ENCODE assay signal across 18 cellular contexts in genomic region chr4:1211371-1211770, GRCh38. TPM values are rescaled to one million over a fixed set of nuclear protein-coding genes. Genes with fewer than 3 reads are reported as not detected.
DNase-seq lines count a peak whose midpoint lies in the region; ATAC-seq, FAIRE-seq and TF ChIP-seq lines count a peak whose summit lies in the region.
"Had no signal": no experiment of that assay in that cellular context is flagged by ENCODE, and none has a peak within 500 bp of the region (broad histone marks: within the 10 kb centered on the region; RNA-seq: fewer than 3 reads in every experiment).

No MANE protein-coding gene starts in this region.

- TF ChIP-seq POLR2A in body of pancreas (IDR thresholded peaks at IDR 0.05) (no peak), HepG2 (IDR thresholded peaks at IDR 0.05; ENCODE audit: insufficient read depth in 1 of 2, low read depth in 2 of 2, low read length in 2 of 2) (no peak), stomach (IDR thresholded peaks at IDR 0.05) (no peak)

- H3K9ac ChIP-seq in HepG2 (ENCODE audit: insufficient read depth, low read depth, low read length): no peak overlapping the region

- H3K9me3 ChIP-seq in body of pancreas (no peaks in the 10 kb centered on the region), HepG2 (ENCODE audit: low read length) (no peaks in the 10 kb centered on the region), stomach (no peaks in the 10 kb centered on the region), Caco-2 (no peaks in the 10 kb centered on the region)

- CTCF ChIA-PET in HepG2 (lab: Yijun Ruan, JAX; ENCODE audit: low intra/inter-chr PET ratio, low total read pairs) (no interaction called here), Caco-2 (lab: Charles Lee) (no interaction called here)

- H3K9me3 Mint-ChIP-seq in Caco-2 (ENCODE audit: unreplicated experiment): no peaks in the 10 kb centered on the region
- H3K9me3 Mint-ChIP-seq: activated T-helper 17 cell treated with anti-CD3 and anti-CD28 coated beads, Interleukin-2, amount 50 U/mL, for 72 hours had no signal

- no peaks in the 10 kb centered on the region for H3K4me1 Mint-ChIP-seq in Caco-2 (ENCODE audit: low read depth, unreplicated experiment)

- ATAC-seq in body of pancreas (no peak), HepG2 (no peak), GM21717 (IDR thresholded peaks at IDR 0.05; ENCODE audit: unreplicated experiment) (no peak)
- ATAC-seq: activated T-helper 17 cell treated with anti-CD3 and anti-CD28 coated beads, Interleukin-2, amount 50 U/mL, for 72 hours had no signal

- no peak overlapping the region for H2AFZ ChIP-seq in HepG2 (ENCODE audit: low read length)

- H3K27ac Mint-ChIP-seq in Caco-2 (ENCODE audit: unreplicated experiment): no peak overlapping the region
- H3K27ac Mint-ChIP-seq: activated T-helper 17 cell treated with anti-CD3 and anti-CD28 coated beads, Interleukin-2, amount 50 U/mL, for 72 hours had no signal

- H3K27me3 ChIP-seq in body of pancreas: no peaks in the 10 kb centered on the region
- H3K27me3 ChIP-seq in HepG2 (ENCODE audit: control insufficient read depth in 1 of 2, insufficient read depth in 2 of 2, low read length in 2 of 2): no peaks in the 10 kb centered on the region
- no peaks in the 10 kb centered on the region for H3K27me3 ChIP-seq in stomach
- no peaks in the 10 kb centered on the region for H3K27me3 ChIP-seq in Caco-2 (replicated peaks; ENCODE audit: control insufficient read depth, insufficient read depth, low read length)

- TF ChIP-seq CTCF in body of pancreas (IDR thresholded peaks at IDR 0.05) (no peak), HepG2 (CRISPR knock-in tag; IDR thresholded peaks at IDR 0.05) (no peak), stomach (IDR thresholded peaks at IDR 0.05) (no peak), Caco-2 (IDR thresholded peaks at IDR 0.05; ENCODE audit: insufficient read depth in 1 of 2, low read depth in 1 of 2, low read length in 1 of 2, severe bottlenecking in 1 of 2, unreplicated experiment in 1 of 2) (no peak)

- H3K79me2 ChIP-seq in HepG2 (ENCODE audit: insufficient read depth, low read length): no peaks in the 10 kb centered on the region

- H4K20me1 ChIP-seq in HepG2 (ENCODE audit: insufficient read depth, low read length): no peaks in the 10 kb centered on the region

- no peak for FAIRE-seq in HepG2 (lab: Jason Lieb, UNC)
- FAIRE-seq: TTC549 had no signal

- H3K36me3 Mint-ChIP-seq in Caco-2 (ENCODE audit: insufficient read depth, unreplicated experiment): peaks cover 54% of the 10 kb centered on the region

- TF ChIP-seq RAD21 in HepG2 (CRISPR knock-in tag; IDR thresholded peaks at IDR 0.05): no peak

- BruUV-seq in HepG2 (replicated peaks; lab: Mats Ljungman, UMichigan): no TSS peak
- BruUV-seq in Caco-2 (replicated peaks; lab: Mats Ljungman, UMichigan): no TSS peak

- intact Hi-C loops in body of pancreas (cut with DNase I): no loop called here
- intact Hi-C loops in HepG2 (cut with micrococcal nuclease; ENCODE audit: unreplicated experiment): no loop called here
- intact Hi-C loops in stomach (cut with DNase I; ENCODE audit: low total_unique reads): no loop called here
- intact Hi-C loops in Caco-2 (cut with micrococcal nuclease; ENCODE audit: unreplicated experiment): no loop called here

- WGBS in body of pancreas, 2 donors: 78 to 90% methylated on average over 13 of the region's 13 CpGs
- WGBS in HepG2 (ENCODE audit: low lambda C conversion rate): 97% methylated on average over 13 of the region's 13 CpGs
- 78 to 91% (median 88%) methylated on average over 13 of the region's 13 CpGs for WGBS in stomach, 5 donors

- H3K4me2 ChIP-seq in HepG2 (ENCODE audit: low read depth, low read length): no peak overlapping the region

- DNase-seq in G401 (ENCODE audit: low spot score) (peak; percentile 33), body of pancreas (peak in 1 of 4 donors; percentile 5), HepG2 (ENCODE audit: low spot score) (no peak), stomach (no peak), Caco-2 (no peak), HPDE6-E6E7 (ENCODE audit: extremely low spot score) (no peak), NCI-H524 (lab: John Stamatoyannopoulos, UW) (no peak)
- DNase-seq: activated CD4-positive, alpha-beta T cell treated with anti-CD3 and anti-CD28 coated beads for 48 hours; central memory CD4-positive, alpha-beta T cell; DND-41; NCI-H187 treated with DMSO at 0.1 percent for 48 hours; SHP77; stimulated activated CD4-positive, alpha-beta T cell treated with anti-CD3 and anti-CD28 coated beads, Interleukin-4, amount 100 ng/mL, for 4 hours had no signal

- H3K27ac ChIP-seq in body of pancreas (peak overlapping the region in 3 of 4 donors; percentile 11 to 76 (median 59)), HepG2 (ENCODE audit: extremely low read length, insufficient read depth, low read length) (no peak overlapping the region), stomach (peak overlapping the region in 3 of 5 donors; percentile 59 to 81 (median 70))

- H3K4me1 ChIP-seq in body of pancreas (peaks cover 59% of the 10 kb centered on the region), HepG2 (ENCODE audit: insufficient read depth, low read length) (peaks cover 11% of the 10 kb centered on the region; the same call in 1 of the 2 replicates), stomach (peaks cover 43 to 97% (median 67%) of the 10 kb centered on the region in 4 donors), Caco-2 (no peaks in the 10 kb centered on the region)

- H3K4me3 ChIP-seq in body of pancreas (no peak overlapping the region), HepG2 (replicated peaks in 1 of 3; ENCODE audit: insufficient read depth in 1 of 3, low read depth in 2 of 3, low read length in 3 of 3) (no peak overlapping the region), stomach (no peak overlapping the region), Caco-2 (ENCODE audit: low read depth, low read length) (no peak overlapping the region)
- H3K4me3 ChIP-seq: lung, skin epidermis had no signal

- POLR2A ChIA-PET in HepG2 (lab: Yijun Ruan, JAX): no interaction called here
- POLR2A ChIA-PET in Caco-2 (lab: Charles Lee): no interaction called here

- TF ChIP-seq EP300 in HepG2 (IDR thresholded peaks at IDR 0.05; ENCODE audit: low read depth in 2 of 2, low read length in 2 of 2): no peak
- TF ChIP-seq EP300 in HepG2 (CRISPR knock-in tag; IDR thresholded peaks at IDR 0.05; ENCODE audit: borderline replicate concordance): no peak
- TF ChIP-seq EP300 in stomach (IDR thresholded peaks at IDR 0.05): no peak

- H3K36me3 ChIP-seq in body of pancreas (replicated peaks in 1 of 2; ENCODE audit: insufficient read depth in 1 of 2, low read depth in 2 of 2): peaks cover 18% of the 10 kb centered on the region in 2 donors
- H3K36me3 ChIP-seq in HepG2 (replicated peaks in 1 of 2; ENCODE audit: control insufficient read depth in 1 of 2, insufficient read depth in 2 of 2, low read length in 2 of 2): peaks cover 7 to 30% of the 10 kb centered on the region in 2 experiments
- H3K36me3 ChIP-seq in stomach: peaks cover 41 to 63% (median 59%) of the 10 kb centered on the region in 4 donors
- peaks cover 2% of the 10 kb centered on the region; the same call in 1 of the 2 replicates for H3K36me3 ChIP-seq in Caco-2 (ENCODE audit: control insufficient read depth, insufficient read depth, low read length)

- H3K4me3 Mint-ChIP-seq in Caco-2 (ENCODE audit: unreplicated experiment): no peak overlapping the region
- H3K4me3 Mint-ChIP-seq: activated T-helper 17 cell treated with anti-CD3 and anti-CD28 coated beads, Interleukin-2, amount 50 U/mL, for 72 hours had no signal

- in situ Hi-C loops in G401 (cut with HindIII; ENCODE audit: low sequenced_read_pairs): no loop called here
- in situ Hi-C loops in HepG2 (cut with HindIII; ENCODE audit: extremely low pct_ligation_motif_present, low pct_unique_long_range_greater_than_20kb): no loop called here

- no peaks in the 10 kb centered on the region for H3K27me3 Mint-ChIP-seq in Caco-2 (ENCODE audit: insufficient read depth, unreplicated experiment)
- H3K27me3 Mint-ChIP-seq: activated T-helper 17 cell treated with anti-CD3 and anti-CD28 coated beads, Interleukin-2, amount 50 U/mL, for 72 hours had no signal

RNA-seq across cellular contexts. Expression of gene CTBP1, which starts 37.6 kb away (rescaled TPM):
- 265 and 287 TPM in 2 replicates for total RNA-seq in G401 (2014; rRNA removed; shearing (Covaris generic))
- total RNA-seq in body of pancreas: 100 to 1,000 TPM; 148 to 458 TPM
- 106 and 112 TPM in 2 replicates for total RNA-seq in HepG2 (2016; rRNA removed; fragmentation: Illumina TruSeq; extraction: Trizol)
- 119 TPM in 2 replicates for total RNA-seq in HepG2 (2016; cell fraction: cytosol; rRNA removed; fragmentation: Illumina TruSeq; extraction: Trizol; ENCODE audit: low read depth)
- 83.8 and 121 TPM in 2 replicates for total RNA-seq in HepG2 (2016; cell fraction: insoluble cytoplasmic fraction; rRNA removed; fragmentation: Illumina TruSeq; extraction: Trizol)
- total RNA-seq in HepG2 (2016; cell fraction: membrane; rRNA removed; fragmentation: Illumina TruSeq; extraction: Trizol): 133 and 173 TPM in 2 replicates
- total RNA-seq in HepG2 (2016; cell fraction: nucleus; rRNA removed; fragmentation: Illumina TruSeq; extraction: Trizol): 51.5 and 60.9 TPM in 2 replicates
- 78.5 and 123 TPM in 2 replicates for polyA plus RNA-seq in HepG2 (2011; rRNA removed)
- polyA plus RNA-seq in HepG2 (2011; cell fraction: cytosol; rRNA removed): 87.2 and 182 TPM in 2 replicates
- 489 and 636 TPM in 2 replicates for polyA plus RNA-seq in HepG2 (2011; cell fraction: nucleus; rRNA removed)
- polyA plus RNA-seq in HepG2 (2012): 69.0 and 92.6 TPM in 2 replicates
- 49.5 and 64.7 TPM in 2 replicates for polyA plus RNA-seq in HepG2 (2016; cell fraction: cytosol; fragmentation: Illumina TruSeq; extraction: Trizol; ENCODE audit: low read depth)
- 101 and 112 TPM in 2 replicates for polyA plus RNA-seq in HepG2 (2016; cell fraction: insoluble cytoplasmic fraction; fragmentation: Illumina TruSeq; extraction: Trizol; ENCODE audit: low read depth)
- 103 and 116 TPM in 2 replicates for polyA plus RNA-seq in HepG2 (2016; cell fraction: membrane; fragmentation: Illumina TruSeq; extraction: Trizol; ENCODE audit: low read depth)
- 152 and 155 TPM in 2 replicates for polyA plus RNA-seq in HepG2 (2016; cell fraction: nucleus; fragmentation: Illumina TruSeq; extraction: Trizol; ENCODE audit: insufficient read depth, low read depth)
- 136 and 350 TPM in 2 replicates for polyA minus RNA-seq in HepG2 (2011; rRNA and poly(A)+ RNA removed; ENCODE audit: low replicate concordance)
- polyA minus RNA-seq in HepG2 (2011; cell fraction: cytosol; rRNA and poly(A)+ RNA removed): 85.1 and 100 TPM in 2 replicates
- 47.7 and 48.4 TPM in 2 replicates for polyA minus RNA-seq in HepG2 (2011; cell fraction: nucleus; rRNA and poly(A)+ RNA removed)
- total RNA-seq in stomach: 100 to 1,000 TPM in 3 of 5 donors, 10 to 100 TPM in 2; 85.0 to 415 (median 227) TPM
- 10 to 100 TPM; 72.7 to 90.4 (median 83.5) TPM for polyA plus RNA-seq in stomach
- 184 TPM in 2 replicates for total RNA-seq in Caco-2 (2022)

RNA-seq across cellular contexts. Expression of gene SPON2, which starts 39.0 kb away (rescaled TPM):
- 3.2 TPM in 1 of 2 replicates, not detected in the other for total RNA-seq in G401 (2014; rRNA removed; shearing (Covaris generic))
- total RNA-seq in body of pancreas (10 to 100 TPM; 25.4 to 33.5 TPM), HepG2 (2016; rRNA removed; fragmentation: Illumina TruSeq; extraction: Trizol) (12.5 and 17.4 TPM in 2 replicates), stomach (100 to 1,000 TPM in 1 of 5 donors, 10 to 100 TPM in 4; 12.8 to 224 (median 63.9) TPM), Caco-2 (2022) (3.1 and 4.0 TPM in 2 replicates)
- total RNA-seq in HepG2 (2016; cell fraction: cytosol; rRNA removed; fragmentation: Illumina TruSeq; extraction: Trizol; ENCODE audit: low read depth): 4.7 and 5.3 TPM in 2 replicates
- total RNA-seq in HepG2 (2016; cell fraction: insoluble cytoplasmic fraction; rRNA removed; fragmentation: Illumina TruSeq; extraction: Trizol): 13.2 and 25.5 TPM in 2 replicates
- 9.4 and 9.5 TPM in 2 replicates for total RNA-seq in HepG2 (2016; cell fraction: membrane; rRNA removed; fragmentation: Illumina TruSeq; extraction: Trizol)
- 15.0 and 17.4 TPM in 2 replicates for total RNA-seq in HepG2 (2016; cell fraction: nucleus; rRNA removed; fragmentation: Illumina TruSeq; extraction: Trizol)
- polyA plus RNA-seq in HepG2 (2011; rRNA removed) (55.2 and 80.8 TPM in 2 replicates), stomach (10 to 100 TPM; 20.1 to 54.6 (median 40.6) TPM)
- 34.7 and 69.3 TPM in 2 replicates for polyA plus RNA-seq in HepG2 (2011; cell fraction: cytosol; rRNA removed)
- polyA plus RNA-seq in HepG2 (2011; cell fraction: nucleus; rRNA removed): 320 and 335 TPM in 2 replicates
- polyA plus RNA-seq in HepG2 (2012): 21.8 and 46.8 TPM in 2 replicates
- 3.7 and 4.9 TPM in 2 replicates for polyA plus RNA-seq in HepG2 (2016; cell fraction: cytosol; fragmentation: Illumina TruSeq; extraction: Trizol; ENCODE audit: low read depth)
- polyA plus RNA-seq in HepG2 (2016; cell fraction: insoluble cytoplasmic fraction; fragmentation: Illumina TruSeq; extraction: Trizol; ENCODE audit: low read depth): 12.3 and 15.6 TPM in 2 replicates
- polyA plus RNA-seq in HepG2 (2016; cell fraction: membrane; fragmentation: Illumina TruSeq; extraction: Trizol; ENCODE audit: low read depth): 8.6 and 9.0 TPM in 2 replicates
- polyA plus RNA-seq in HepG2 (2016; cell fraction: nucleus; fragmentation: Illumina TruSeq; extraction: Trizol; ENCODE audit: insufficient read depth, low read depth): 34.9 and 43.2 TPM in 2 replicates
- polyA minus RNA-seq in HepG2 (2011; rRNA and poly(A)+ RNA removed; ENCODE audit: low replicate concordance): 0.65 and 46.4 TPM in 2 replicates
- 20.2 and 29.8 TPM in 2 replicates for polyA minus RNA-seq in HepG2 (2011; cell fraction: cytosol; rRNA and poly(A)+ RNA removed)
- polyA minus RNA-seq in HepG2 (2011; cell fraction: nucleus; rRNA and poly(A)+ RNA removed): 33.9 and 38.4 TPM in 2 replicates
